Comparison of ENCODE assay signal across 6 cellular contexts in genomic region chr11:67630943-67631331, GRCh38. TPM values are rescaled to one million over a fixed set of nuclear protein-coding genes. Genes with fewer than 3 reads are reported as not detected.
A peak's percentile ranks its signal among the peaks of the same experiment; 100 is the strongest.
DNase-seq lines count a peak whose midpoint lies in the region; ATAC-seq lines count a peak whose summit lies in the region.

No MANE protein-coding gene starts in this region.

- intact Hi-C loops in activated T-helper 1 cell treated with anti-CD3 and anti-CD28 coated beads, Interleukin-12 subunit alpha, Interleukin-12 subunit beta, Interleukin-2, Interleukin-4 antibody, amounts not matched to agents 30 ng/mL and 10 ng/mL and 1 ng/mL, durations not matched to agents 14 hours and 24 hours and 36 hours (cut with micrococcal nuclease), result loop anchor here (1.0 kb wide), 4 partner anchors 25 to 399 kb away; partner anchors contain the start of genes CDK2AP2, NDUFS8 and NDUFV1

- H3K27ac Mint-ChIP-seq in CD4-positive, CD25-positive, alpha-beta regulatory T cell, result peak overlapping the region; percentile 83 to 96 (median 94)
- peak overlapping the region; percentile 41 for H3K27ac Mint-ChIP-seq in activated T-helper 1 cell treated with anti-CD3 and anti-CD28 coated beads, Interleukin-12 subunit alpha, Interleukin-12 subunit beta, Interleukin-2, Interleukin-4 antibody, amounts not matched to agents 30 ng/mL and 10 ng/mL and 1 ng/mL, durations not matched to agents 14 hours and 24 hours and 36 hours
- H3K27ac Mint-ChIP-seq in memory B cell, result peak overlapping the region; percentile 62

- H3K4me1 Mint-ChIP-seq in CD4-positive, CD25-positive, alpha-beta regulatory T cell, result peaks cover 0 to 11% (median 7%) of the 10 kb centered on the region in 4 donors
- peaks cover 4% of the 10 kb centered on the region for H3K4me1 Mint-ChIP-seq in activated T-helper 1 cell treated with anti-CD3 and anti-CD28 coated beads, Interleukin-12 subunit alpha, Interleukin-12 subunit beta, Interleukin-2, Interleukin-4 antibody, amounts not matched to agents 30 ng/mL and 10 ng/mL and 1 ng/mL, durations not matched to agents 14 hours and 24 hours and 36 hours (ENCODE audit: low read depth)
- peaks cover 11% of the 10 kb centered on the region for H3K4me1 Mint-ChIP-seq in memory B cell

- H3K4me1 ChIP-seq in CD4-positive, CD25-positive, alpha-beta regulatory T cell (ENCODE audit: control insufficient read depth, insufficient read depth, low read length, poor library complexity, severe bottlenecking), result peaks cover 19% of the 10 kb centered on the region

- peak overlapping the region; percentile 92 for H3K27ac ChIP-seq in CD4-positive, CD25-positive, alpha-beta regulatory T cell (ENCODE audit: insufficient read depth, low read length, poor library complexity, severe bottlenecking)

- no peaks in the 10 kb centered on the region for H3K9me3 Mint-ChIP-seq in CD4-positive, CD25-positive, alpha-beta regulatory T cell
- H3K9me3 Mint-ChIP-seq in activated T-helper 1 cell treated with anti-CD3 and anti-CD28 coated beads, Interleukin-12 subunit alpha, Interleukin-12 subunit beta, Interleukin-2, Interleukin-4 antibody, amounts not matched to agents 30 ng/mL and 10 ng/mL and 1 ng/mL, durations not matched to agents 14 hours and 24 hours and 36 hours, result no peaks in the 10 kb centered on the region
- H3K9me3 Mint-ChIP-seq in memory B cell, result no peaks in the 10 kb centered on the region

- H3K36me3 ChIP-seq in CD4-positive, CD25-positive, alpha-beta regulatory T cell (ENCODE audit: control insufficient read depth, insufficient read depth, low read length), result no peaks in the 10 kb centered on the region

- H3K9me3 ChIP-seq in CD4-positive, CD25-positive, alpha-beta regulatory T cell (ENCODE audit: control insufficient read depth in 2 of 2, low read length in 2 of 2), result no peaks in the 10 kb centered on the region

- H3K36me3 Mint-ChIP-seq in CD4-positive, CD25-positive, alpha-beta regulatory T cell, result no peaks in the 10 kb centered on the region
- no peaks in the 10 kb centered on the region for H3K36me3 Mint-ChIP-seq in activated T-helper 1 cell treated with anti-CD3 and anti-CD28 coated beads, Interleukin-12 subunit alpha, Interleukin-12 subunit beta, Interleukin-2, Interleukin-4 antibody, amounts not matched to agents 30 ng/mL and 10 ng/mL and 1 ng/mL, durations not matched to agents 14 hours and 24 hours and 36 hours (ENCODE audit: low read depth)
- no peaks in the 10 kb centered on the region for H3K36me3 Mint-ChIP-seq in memory B cell

- DNase-seq in CD4-positive, CD25-positive, alpha-beta regulatory T cell, result peak in 1 of 3 donors; percentile 10
- DNase-seq in activated T-helper 1 cell treated with anti-CD3 and anti-CD28 coated beads, Interleukin-12 subunit alpha, Interleukin-12 subunit beta, Interleukin-2, Interleukin-4 antibody, amounts not matched to agents 30 ng/mL and 10 ng/mL and 1 ng/mL, durations not matched to agents 14 hours and 24 hours and 36 hours (ENCODE audit: low spot score), result no peak
- DNase-seq in memory B cell (ENCODE audit: low spot score in 2 of 2), result no peak
- DNase-seq in activated CD8-positive, alpha-beta memory T cell treated with anti-CD3 and anti-CD28 coated beads for 24 hours, result no peak
- DNase-seq in SK-N-DZ (ENCODE audit: low spot score), result no peak
- DNase-seq in iPS-NIHi7 (ENCODE audit: extremely low spot score), result no peak

- no peak overlapping the region for H3K4me3 ChIP-seq in CD4-positive, CD25-positive, alpha-beta regulatory T cell (ENCODE audit: low read depth, low read length)

- no peaks in the 10 kb centered on the region for H3K27me3 Mint-ChIP-seq in CD4-positive, CD25-positive, alpha-beta regulatory T cell
- H3K27me3 Mint-ChIP-seq in activated T-helper 1 cell treated with anti-CD3 and anti-CD28 coated beads, Interleukin-12 subunit alpha, Interleukin-12 subunit beta, Interleukin-2, Interleukin-4 antibody, amounts not matched to agents 30 ng/mL and 10 ng/mL and 1 ng/mL, durations not matched to agents 14 hours and 24 hours and 36 hours (ENCODE audit: insufficient read depth), result peaks cover 3% of the 10 kb centered on the region
- H3K27me3 Mint-ChIP-seq in memory B cell, result no peaks in the 10 kb centered on the region

- H3K4me3 Mint-ChIP-seq in CD4-positive, CD25-positive, alpha-beta regulatory T cell, result peak overlapping the region; percentile 81 to 94 (median 90)
- peak overlapping the region; percentile 83 for H3K4me3 Mint-ChIP-seq in activated T-helper 1 cell treated with anti-CD3 and anti-CD28 coated beads, Interleukin-12 subunit alpha, Interleukin-12 subunit beta, Interleukin-2, Interleukin-4 antibody, amounts not matched to agents 30 ng/mL and 10 ng/mL and 1 ng/mL, durations not matched to agents 14 hours and 24 hours and 36 hours
- H3K4me3 Mint-ChIP-seq in memory B cell, result peak overlapping the region; percentile 81

- ATAC-seq in CD4-positive, CD25-positive, alpha-beta regulatory T cell (ENCODE audit: low read depth in 2 of 2), result no peak
- no peak for ATAC-seq in memory B cell (ENCODE audit: low read depth)

- H3K27me3 ChIP-seq in CD4-positive, CD25-positive, alpha-beta regulatory T cell (ENCODE audit: control insufficient read depth, insufficient read depth, low read length), result no peaks in the 10 kb centered on the region

RNA-seq across cellular contexts. Expression of gene NUDT8, which starts 1.2 kb away (rescaled TPM):
- total RNA-seq in CD4-positive, CD25-positive, alpha-beta regulatory T cell, result 1.9 TPM
- polyA plus RNA-seq in CD4-positive, CD25-positive, alpha-beta regulatory T cell, result 1 to 10 TPM; 1.2 to 3.7 (median 2.6) TPM
- total RNA-seq in activated T-helper 1 cell treated with anti-CD3 and anti-CD28 coated beads, Interleukin-12 subunit alpha, Interleukin-12 subunit beta, Interleukin-2, Interleukin-4 antibody, amounts not matched to agents 30 ng/mL and 10 ng/mL and 1 ng/mL, durations not matched to agents 14 hours and 24 hours and 36 hours, result 18.5 and 19.9 TPM in 2 replicates
- polyA plus RNA-seq in SK-N-DZ (2014; cell fraction: cytosol; rRNA removed), result 0.53 and 3.9 TPM in 2 replicates
- polyA plus RNA-seq in SK-N-DZ (2014; cell fraction: nucleus; rRNA removed), result 7.1 and 8.2 TPM in 2 replicates

RNA-seq across cellular contexts. Expression of gene TBX10, which starts 8.6 kb away (rescaled TPM):
- total RNA-seq in CD4-positive, CD25-positive, alpha-beta regulatory T cell, result not detected
- polyA plus RNA-seq in CD4-positive, CD25-positive, alpha-beta regulatory T cell, result not detected
- total RNA-seq in activated T-helper 1 cell treated with anti-CD3 and anti-CD28 coated beads, Interleukin-12 subunit alpha, Interleukin-12 subunit beta, Interleukin-2, Interleukin-4 antibody, amounts not matched to agents 30 ng/mL and 10 ng/mL and 1 ng/mL, durations not matched to agents 14 hours and 24 hours and 36 hours, result not detected in 2 replicates
- polyA plus RNA-seq in SK-N-DZ (2014; cell fraction: cytosol; rRNA removed), result not detected in 2 replicates
- not detected in 2 replicates for polyA plus RNA-seq in SK-N-DZ (2014; cell fraction: nucleus; rRNA removed)

RNA-seq across cellular contexts. Expression of gene ACY3, which starts 19.6 kb away (rescaled TPM):
- total RNA-seq in CD4-positive, CD25-positive, alpha-beta regulatory T cell, result 0.57 TPM
- 1 to 10 TPM in 1 of 4 donors, under 1 TPM in 2, not detected in 1; 0.37 to 1.1 (median 0.59) TPM for polyA plus RNA-seq in CD4-positive, CD25-positive, alpha-beta regulatory T cell
- 0.32 TPM in 1 of 2 replicates, not detected in the other for total RNA-seq in activated T-helper 1 cell treated with anti-CD3 and anti-CD28 coated beads, Interleukin-12 subunit alpha, Interleukin-12 subunit beta, Interleukin-2, Interleukin-4 antibody, amounts not matched to agents 30 ng/mL and 10 ng/mL and 1 ng/mL, durations not matched to agents 14 hours and 24 hours and 36 hours
- not detected in 2 replicates for polyA plus RNA-seq in SK-N-DZ (2014; cell fraction: cytosol; rRNA removed)
- not detected in 2 replicates for polyA plus RNA-seq in SK-N-DZ (2014; cell fraction: nucleus; rRNA removed)

RNA-seq across cellular contexts. Expression of gene NDUFV1, which starts 24.2 kb away (rescaled TPM):
- total RNA-seq in CD4-positive, CD25-positive, alpha-beta regulatory T cell, result 204 TPM
- 100 to 1,000 TPM; 101 to 128 (median 113) TPM for polyA plus RNA-seq in CD4-positive, CD25-positive, alpha-beta regulatory T cell
- total RNA-seq in activated T-helper 1 cell treated with anti-CD3 and anti-CD28 coated beads, Interleukin-12 subunit alpha, Interleukin-12 subunit beta, Interleukin-2, Interleukin-4 antibody, amounts not matched to agents 30 ng/mL and 10 ng/mL and 1 ng/mL, durations not matched to agents 14 hours and 24 hours and 36 hours, result 289 and 303 TPM in 2 replicates
- 395 and 424 TPM in 2 replicates for polyA plus RNA-seq in SK-N-DZ (2014; cell fraction: cytosol; rRNA removed)
- 612 and 857 TPM in 2 replicates for polyA plus RNA-seq in SK-N-DZ (2014; cell fraction: nucleus; rRNA removed)

RNA-seq across cellular contexts. Expression of gene ALDH3B2, which starts 43.5 kb away (rescaled TPM):
- not detected for total RNA-seq in CD4-positive, CD25-positive, alpha-beta regulatory T cell
- polyA plus RNA-seq in CD4-positive, CD25-positive, alpha-beta regulatory T cell, result not detected
- total RNA-seq in activated T-helper 1 cell treated with anti-CD3 and anti-CD28 coated beads, Interleukin-12 subunit alpha, Interleukin-12 subunit beta, Interleukin-2, Interleukin-4 antibody, amounts not matched to agents 30 ng/mL and 10 ng/mL and 1 ng/mL, durations not matched to agents 14 hours and 24 hours and 36 hours, result not detected in 2 replicates
- not detected in 2 replicates for polyA plus RNA-seq in SK-N-DZ (2014; cell fraction: cytosol; rRNA removed)
- polyA plus RNA-seq in SK-N-DZ (2014; cell fraction: nucleus; rRNA removed), result not detected in 2 replicates

Comparison
In these comparisons a context has a peak if more than half of its experiments do, and no peak if none do; other contexts are left out.
1. H3K27ac Mint-ChIP-seq: peak in every context shown above with its lines; median percentile 94 in CD4-positive, CD25-positive, alpha-beta regulatory T cell; 62 in memory B cell; 41 in activated T-helper 1 cell treated with anti-CD3 and anti-CD28 coated beads, Interleukin-12 subunit alpha, Interleukin-12 subunit beta, Interleukin-2, Interleukin-4 antibody, amounts not matched to agents 30 ng/mL and 10 ng/mL and 1 ng/mL, durations not matched to agents 14 hours and 24 hours and 36 hours.